Comparison of ENCODE assay signal across 9 cellular contexts in genomic region chr16:48607056-48607825, GRCh38. TPM values are rescaled to one million over a fixed set of nuclear protein-coding genes. Genes with fewer than 3 reads are reported as not detected.
DNase-seq lines count a peak whose midpoint lies in the region; ATAC-seq, FAIRE-seq and TF ChIP-seq lines count a peak whose summit lies in the region.
"Had no signal": no experiment of that assay in that cellular context is flagged by ENCODE, and none has a peak within 500 bp of the region (broad histone marks: within the 10 kb centered on the region; RNA-seq: fewer than 3 reads in every experiment).

No MANE protein-coding gene starts in this region.

- no peak for TF ChIP-seq EP300 in H1 (IDR thresholded peaks at IDR 0.05; ENCODE audit: borderline replicate concordance in 1 of 2, low read depth in 2 of 2, low read length in 2 of 2)

- H3K4ac ChIP-seq in H1 (replicated peaks; ENCODE audit: insufficient read length, low read depth, low read length), result no peak overlapping the region

- H3K4me1 ChIP-seq in HUES64 (ENCODE audit: insufficient read depth, low read length) (peaks cover 42% of the 10 kb centered on the region), H1 (replicated peaks in 1 of 4; ENCODE audit: control insufficient read depth in 3 of 4, insufficient read depth in 4 of 4, low read length in 3 of 4) (peaks cover 7 to 32% (median 25%) of the 10 kb centered on the region in 4 experiments; a peak in 5 of 7 replicates), muscle layer of duodenum (ENCODE audit: control insufficient read depth in 1 of 2, insufficient read depth in 2 of 2, low read length in 2 of 2) (peaks cover 21 to 38% of the 10 kb centered on the region in 2 donors)

- H3K79me1 ChIP-seq in H1 (ENCODE audit: low read depth, low read length), result peaks cover 11% of the 10 kb centered on the region

- H2BK15ac ChIP-seq in H1 (ENCODE audit: low read length), result no peak overlapping the region

- CTCF ChIA-PET in H1 (lab: Charles Lee; ENCODE audit: partially characterized antibody), result interaction anchor here (0.7 to 2.6 kb wide), 5 partner anchors 16 to 68 kb away, joined by 3 to 8 read pairs (median 3); no protein-coding TSS in a partner anchor

- H4K91ac ChIP-seq in H1 (replicated peaks; ENCODE audit: insufficient read length, low read length), result no peak overlapping the region

- no peak overlapping the region for H4K8ac ChIP-seq in H1 (ENCODE audit: extremely low read depth, insufficient read depth, low read length)

- H2BK120ac ChIP-seq in H1 (replicated peaks; ENCODE audit: low read depth, low read length), result no peak overlapping the region

- no peaks in the 10 kb centered on the region for H3K36me3 Mint-ChIP-seq in mesothelial cell of epicardium

- H3K14ac ChIP-seq in H1 (ENCODE audit: insufficient read length), result no peak overlapping the region

- H3K23me2 ChIP-seq in H1 (ENCODE audit: low read depth, low read length), result peaks cover 2% of the 10 kb centered on the region; the same call in 1 of the 2 replicates

- H3K27me3 Mint-ChIP-seq in mesothelial cell of epicardium (ENCODE audit: low read depth), result no peaks in the 10 kb centered on the region

- H3K23ac ChIP-seq in H1 (ENCODE audit: insufficient read length), result no peak overlapping the region

- H2BK20ac ChIP-seq in H1 (ENCODE audit: low read length), result no peak overlapping the region

- TF ChIP-seq RAD21 in H1 (IDR thresholded peaks at IDR 0.05 in 1 of 2, conservative IDR thresholded peaks at IDR 0.05 in 1 of 2; ENCODE audit: low read depth in 2 of 2, low read length in 2 of 2), result no peak

- H3K79me2 ChIP-seq in H1 (ENCODE audit: control insufficient read depth in 1 of 2, insufficient read depth in 2 of 2, low read length in 2 of 2), result peaks cover 60 to 73% of the 10 kb centered on the region in 2 experiments

- peaks cover 15% of the 10 kb centered on the region for H3K4me1 Mint-ChIP-seq in mesothelial cell of epicardium

- H2BK5ac ChIP-seq in H1 (ENCODE audit: low read depth, low read length), result no peak overlapping the region

- H2AK5ac ChIP-seq in H1 (ENCODE audit: low read depth, low read length), result no peak overlapping the region

- 37% methylated on average over 7 of the region's 7 CpGs for WGBS in HUES64
- 68% methylated on average over 7 of the region's 7 CpGs; no CpG with 5 or more reads in 1 of the 2 experiments for WGBS in H1 (ENCODE audit: extremely low coverage in 1 of 2, insufficient coverage in 1 of 2, insufficient read length in 1 of 2, insufficient replicate concordance in 2 of 2, low coverage in 1 of 2, low lambda C conversion rate in 2 of 2, missing lambda C conversion rate in 1 of 2), 2 experiments

- DNase-seq in AG08396 (ENCODE audit: low spot score), result peak; percentile 29
- DNase-seq in H1 (ENCODE audit: low read depth in 1 of 2, low spot score in 2 of 2), result no peak
- no peak for DNase-seq in DMS79 treated with DMSO at 0.1 percent for 48 hours (lab: John Stamatoyannopoulos, UW)
- no peak for DNase-seq in mesothelial cell of epicardium (ENCODE audit: low spot score in 2 of 2, unreplicated experiment in 2 of 2)
- DNase-seq in SK-N-DZ (ENCODE audit: low spot score), result no peak
- DNase-seq: DMS 273 treated with DMSO at 0.1 percent for 48 hours had no signal

- H3K36me3 ChIP-seq in HUES64 (ENCODE audit: insufficient read depth, low read length) (no peaks in the 10 kb centered on the region; the same call in 1 of the 2 replicates), H1 (ENCODE audit: control insufficient read depth in 2 of 4, insufficient read depth in 4 of 4, low read length in 3 of 4) (peaks cover 0 to 2% (median 0%) of the 10 kb centered on the region in 4 experiments; a peak in 1 of 8 replicates), muscle layer of duodenum (ENCODE audit: control insufficient read depth in 1 of 2, insufficient read depth in 2 of 2, low read length in 2 of 2) (no peaks in the 10 kb centered on the region)

- H3K4me3 ChIP-seq in HUES64 (ENCODE audit: low read length), result peak overlapping the region; percentile 36
- peak overlapping the region in 3 of 4 experiments; percentile 7 to 37 (median 19); a peak in 5 of 8 replicates for H3K4me3 ChIP-seq in H1 (ENCODE audit: extremely low read depth in 1 of 4, insufficient read depth in 2 of 4, low read depth in 3 of 4, low read length in 4 of 4)
- H3K4me3 ChIP-seq in muscle layer of duodenum (ENCODE audit: low read depth in 1 of 2, low read length in 2 of 2), result peak overlapping the region; percentile 22 to 92

- TF ChIP-seq POLR2A in H1 (IDR thresholded peaks at IDR 0.05; ENCODE audit: control extremely low read depth in 1 of 2, low read depth in 2 of 2, low read length in 2 of 2), result no peak

- H2BK12ac ChIP-seq in H1 (ENCODE audit: low read depth, low read length), result no peak overlapping the region

- no peaks in the 10 kb centered on the region for H3K9me3 Mint-ChIP-seq in mesothelial cell of epicardium

- POLR2A ChIA-PET in H1 (lab: Charles Lee; ENCODE audit: partially characterized antibody), result interaction anchor here (1.2 to 1.5 kb wide), 2 partner anchors 10 kb away, joined by 3 read pairs; no protein-coding TSS in a partner anchor

- no peak overlapping the region for H2AFZ ChIP-seq in H1 (ENCODE audit: low read length)

- H3K4me3 Mint-ChIP-seq in mesothelial cell of epicardium, result no peak overlapping the region

- no peak overlapping the region for H4K5ac ChIP-seq in H1 (ENCODE audit: insufficient read length, low read depth, low read length)

- no peak for ATAC-seq in GM18517 (IDR thresholded peaks at IDR 0.05; ENCODE audit: unreplicated experiment)

- no peak overlapping the region for H3K27ac Mint-ChIP-seq in mesothelial cell of epicardium

- FAIRE-seq in H1 (lab: Jason Lieb, UNC), result no peak

- H3K56ac ChIP-seq in H1 (replicated peaks; ENCODE audit: insufficient read length, low read depth, low read length), result no peak overlapping the region

- H3K9ac ChIP-seq in HUES64 (ENCODE audit: low read depth, low read length) (no peak overlapping the region), H1 (replicated peaks in 1 of 4; ENCODE audit: extremely low read depth in 1 of 4, low read depth in 3 of 4, low read length in 3 of 4) (0 out of 7 replicates have a peak overlapping the region, but pooled peaks of 1 of the 4 experiments have one; percentile 36)

- TF ChIP-seq CTCF in H1 (IDR thresholded peaks at IDR 0.05; ENCODE audit: control extremely low read depth in 1 of 3, insufficient read depth in 1 of 3, low read depth in 1 of 3, low read length in 3 of 3) (no peak), mesothelial cell of epicardium (IDR thresholded peaks at IDR 0.05; ENCODE audit: unreplicated experiment) (no peak)

- peak overlapping the region; percentile 47 to 55 for H3K4me2 ChIP-seq in H1 (ENCODE audit: insufficient read depth in 1 of 2, low read depth in 2 of 2, low read length in 2 of 2)

- no peak overlapping the region; the same call in 1 of the 2 replicates for H3K27ac ChIP-seq in HUES64 (ENCODE audit: low read depth, low read length)
- no peak overlapping the region for H3K27ac ChIP-seq in H1 (ENCODE audit: low read depth, low read length)
- peak overlapping the region; percentile 64 for H3K27ac ChIP-seq in muscle layer of duodenum (ENCODE audit: low read length)

- no peaks in the 10 kb centered on the region for H3K9me3 ChIP-seq in HUES64 (ENCODE audit: insufficient read depth, low read depth, low read length)
- no peaks in the 10 kb centered on the region for H3K9me3 ChIP-seq in H1 (ENCODE audit: insufficient read depth in 2 of 2, low read depth in 1 of 2, low read length in 1 of 2)
- no peaks in the 10 kb centered on the region for H3K9me3 ChIP-seq in muscle layer of duodenum (ENCODE audit: control insufficient read depth in 1 of 2, low read length in 2 of 2)

- peaks cover 4 to 32% of the 10 kb centered on the region in 2 experiments for H4K20me1 ChIP-seq in H1 (replicated peaks in 1 of 2; ENCODE audit: control insufficient read depth in 1 of 2, insufficient read depth in 2 of 2, low read length in 2 of 2)

- H3K27me3 ChIP-seq in HUES64 (ENCODE audit: insufficient read depth, low read length) (no peaks in the 10 kb centered on the region), H1 (replicated peaks in 1 of 4; ENCODE audit: control insufficient read depth in 3 of 4, extremely low read depth in 1 of 4, insufficient read depth in 3 of 4, low read length in 3 of 4) (no peaks in the 10 kb centered on the region), muscle layer of duodenum (ENCODE audit: low read depth, low read length) (no peaks in the 10 kb centered on the region)

- H3K18ac ChIP-seq in H1 (ENCODE audit: extremely low read depth, low read length), result no peak overlapping the region

TF ChIP-seq in H1, 55 proteins besides CTCF, POLR2A, EP300 and RAD21 (continues in another document):
- no peak for TF ChIP-seq TCF12 (IDR thresholded peaks at IDR 0.05; ENCODE audit: low read depth, low read length)
- TF ChIP-seq BCL11A (IDR thresholded peaks at IDR 0.05; ENCODE audit: low read depth in 2 of 2, low read length in 2 of 2), result no peak
- no peak for TF ChIP-seq SAP30 (IDR thresholded peaks at IDR 0.05; ENCODE audit: insufficient read depth, insufficient replicate concordance, low read length)
- TF ChIP-seq SIN3A (conservative IDR thresholded peaks at IDR 0.05 in 1 of 2, IDR thresholded peaks at IDR 0.05 in 1 of 2; ENCODE audit: low read depth in 1 of 2, low read length in 2 of 2), result no peak

RNA-seq across cellular contexts. Expression of gene N4BP1, which starts 2.7 kb away (rescaled TPM):
- polyA plus RNA-seq in HUES64 (2013, experiment 1 of 2), result 18.3 TPM
- polyA plus RNA-seq in HUES64 (2013, experiment 2 of 2), result 26.1 TPM
- total RNA-seq in H1 (2021; fragmentation: NEBNext Ultra II Directional; extraction: Animal tissue kit (Norgen Biotek cat#: 25700)), result 33.1 and 33.4 TPM in 2 replicates
- polyA plus RNA-seq in H1 (2011; rRNA removed), result 13.5 TPM in 2 replicates
- polyA plus RNA-seq in H1 (2011; cell fraction: cytosol; rRNA removed), result 9.5 TPM
- 15.5 TPM for polyA plus RNA-seq in H1 (2011; cell fraction: nucleus; rRNA removed)
- polyA plus RNA-seq in H1 (2012, experiment 1 of 2), result 14.9 to 24.2 TPM (median 20.0 TPM) in 4 replicates
- polyA plus RNA-seq in H1 (2012, experiment 2 of 2), result 2.8 TPM
- polyA plus RNA-seq in H1 (2013, experiment 1 of 2), result 15.9 TPM
- 17.5 TPM for polyA plus RNA-seq in H1 (2013, experiment 2 of 2)
- 15.0 and 18.8 TPM in 2 replicates for polyA minus RNA-seq in H1 (2011; rRNA and poly(A)+ RNA removed)
- polyA minus RNA-seq in H1 (2011; cell fraction: cytosol; rRNA and poly(A)+ RNA removed), result 26.5 TPM
- 33.1 TPM for polyA minus RNA-seq in H1 (2011; cell fraction: nucleus; rRNA and poly(A)+ RNA removed)
- total RNA-seq in mesothelial cell of epicardium, result 48.3 to 53.4 TPM (median 48.4 TPM) in 3 replicates
- 14.8 and 24.1 TPM in 2 replicates for polyA plus RNA-seq in SK-N-DZ (2014; cell fraction: cytosol; rRNA removed)
- 9.7 and 14.6 TPM in 2 replicates for polyA plus RNA-seq in SK-N-DZ (2014; cell fraction: nucleus; rRNA removed)
